Comparison of ENCODE assay signal across 8 cellular contexts in genomic region chr2:227717687-227718567, GRCh38. TPM values are rescaled to one million over a fixed set of nuclear protein-coding genes. Genes with fewer than 3 reads are reported as not detected.
A peak's percentile ranks its signal among the peaks of the same experiment; 100 is the strongest.
DNase-seq lines count a peak whose midpoint lies in the region; ATAC-seq and TF ChIP-seq lines count a peak whose summit lies in the region.

SLC19A3 (minus strand) TSS chr2:227718028; CDS start chr2:227702318, 15,710 bp downstream.

- H3K27ac Mint-ChIP-seq in MCF 10A (ENCODE audit: low read depth, unreplicated experiment): no peak within 1 kb of the TSS

- H2AFZ ChIP-seq in IMR-90 (replicated peaks; ENCODE audit: low read length, poor library complexity): peak within 1 kb of the TSS; percentile 80

- no peak within 1 kb of the TSS for H3K4ac ChIP-seq in IMR-90 (ENCODE audit: low read depth, low read length)

- no peak within 1 kb of the TSS for H4K91ac ChIP-seq in IMR-90 (ENCODE audit: insufficient read depth, low read depth, low read length)

- H3K36me3 ChIP-seq in IMR-90 (ENCODE audit: control insufficient read depth, insufficient read depth, low read length) (no peaks in the 10 kb centered on the region), iPS DF 6.9 (ENCODE audit: control insufficient read depth, insufficient read depth, low read length) (no peaks in the 10 kb centered on the region)

- no peaks in the 10 kb centered on the region for H3K9me3 Mint-ChIP-seq in MCF 10A (ENCODE audit: unreplicated experiment)

- H3K9me3 ChIP-seq in IMR-90 (ENCODE audit: control insufficient read depth, insufficient read depth, low read length): no peaks in the 10 kb centered on the region
- H3K9me3 ChIP-seq in iPS DF 6.9 (ENCODE audit: control insufficient read depth, insufficient read depth, low read length): no peaks in the 10 kb centered on the region

- ATAC-seq in IMR-90 (ENCODE audit: low read depth) (peak; percentile 97), HG03442 (IDR thresholded peaks at IDR 0.05; ENCODE audit: unreplicated experiment) (no peak), HG02852 (IDR thresholded peaks at IDR 0.05; ENCODE audit: unreplicated experiment) (no peak)

- no peak within 1 kb of the TSS for H2AK9ac ChIP-seq in IMR-90 (replicated peaks; ENCODE audit: low read depth, low read length, poor library complexity)

- CTCF ChIA-PET in IMR-90 (lab: Yijun Ruan, JAX) (no interaction called here), MCF 10A (lab: Yijun Ruan, JAX) (no interaction called here)

- no peaks in the 10 kb centered on the region for H3K4me1 ChIP-seq in IMR-90 (ENCODE audit: control insufficient read depth, insufficient read depth, low read length)
- H3K4me1 ChIP-seq in iPS DF 6.9 (ENCODE audit: control insufficient read depth, insufficient read depth, low read length): 0 out of 2 replicates have a peak, but pooled peaks cover 2% of the 10 kb centered on the region

- no peak within 1 kb of the TSS for H2BK15ac ChIP-seq in IMR-90 (ENCODE audit: low read depth, low read length)

- intact Hi-C loops in IMR-90 (cut with micrococcal nuclease) (loop anchor here (1.0 kb wide), 1 partner anchor 313 kb away; no protein-coding TSS in a partner anchor), MCF 10A (cut with micrococcal nuclease) (no loop called here)

- TF ChIP-seq CTCF in IMR-90 (conservative IDR thresholded peaks at IDR 0.05; ENCODE audit: low read depth, low read length): no peak
- TF ChIP-seq CTCF in MCF 10A (IDR thresholded peaks at IDR 0.05; ENCODE audit: unreplicated experiment): no peak

- POLR2A ChIA-PET in IMR-90 (lab: Charles Lee; ENCODE audit: unreplicated experiment): no interaction called here
- POLR2A ChIA-PET in MCF 10A (lab: Yijun Ruan, JAX): no interaction called here

- no peaks in the 10 kb centered on the region for H3K36me3 Mint-ChIP-seq in MCF 10A (ENCODE audit: insufficient read depth, unreplicated experiment)

- peak within 1 kb of the TSS; percentile 93 for H3K4me2 ChIP-seq in IMR-90 (ENCODE audit: low read depth, low read length)

- H3K27ac ChIP-seq in IMR-90 (ENCODE audit: insufficient read depth, low read length) (no peak within 1 kb of the TSS), iPS DF 6.9 (ENCODE audit: low read length) (no peak within 1 kb of the TSS)

- no peaks in the 10 kb centered on the region for H4K20me1 ChIP-seq in IMR-90 (ENCODE audit: insufficient read depth, low read length)

- H3K18ac ChIP-seq in IMR-90 (ENCODE audit: low read depth, low read length): no peak within 1 kb of the TSS

- no peak within 1 kb of the TSS for H4K8ac ChIP-seq in IMR-90 (ENCODE audit: low read depth in 2 of 2, low read length in 2 of 2)

- WGBS in IMR-90 (ENCODE audit: extremely low coverage in 2 of 2, insufficient read length in 1 of 2), 2 experiments: 0% methylated on average over 11 of the region's 35 CpGs; no CpG with 5 or more reads in 1 of the 2 experiments
- no CpG with 5 or more reads among the region's 35 CpGs for WGBS in iPS DF 6.9 (ENCODE audit: insufficient coverage, insufficient read length)

- DNase-seq in COLO668 (lab: John Stamatoyannopoulos, UW; ENCODE audit: unreplicated experiment) (peak; percentile 54), IMR-90 (peak; percentile 50), MCF 10A (ENCODE audit: unreplicated experiment) (peak; percentile 45), iPS DF 6.9 (ENCODE audit: low read depth, low spot score) (peak; percentile 50), putamen (ENCODE audit: low spot score) (peak; percentile 79), NCI-H2196 (lab: John Stamatoyannopoulos, UW; ENCODE audit: unreplicated experiment) (no peak)

- no peak within 1 kb of the TSS for H3K23ac ChIP-seq in IMR-90 (ENCODE audit: low read depth, low read length)

- H3K4me1 Mint-ChIP-seq in MCF 10A (ENCODE audit: insufficient read depth, unreplicated experiment): no peaks in the 10 kb centered on the region

- H4K5ac ChIP-seq in IMR-90 (ENCODE audit: low read depth, low read length): no peak within 1 kb of the TSS

- H2BK20ac ChIP-seq in IMR-90 (ENCODE audit: low read depth, low read length): no peak within 1 kb of the TSS

- no peak within 1 kb of the TSS for H2BK120ac ChIP-seq in IMR-90 (ENCODE audit: low read depth, low read length)

- no peak within 1 kb of the TSS for H3K14ac ChIP-seq in IMR-90 (replicated peaks; ENCODE audit: low read depth, low read length)

- dilution Hi-C loops in IMR-90 (cut with HindIII; ENCODE audit: low sequenced_read_pairs, unreplicated experiment): no loop called here

- no peak within 1 kb of the TSS for H3K9ac ChIP-seq in IMR-90 (ENCODE audit: low read depth, low read length)

- BruUV-seq in IMR-90 (replicated peaks; lab: Mats Ljungman, UMichigan): no TSS peak
- no TSS peak for BruUV-seq in MCF 10A (replicated peaks; lab: Mats Ljungman, UMichigan)

- peaks cover 2% of the 10 kb centered on the region; the same call in 1 of the 2 replicates for H3K27me3 ChIP-seq in IMR-90 (ENCODE audit: control insufficient read depth, insufficient read depth, low read length)
- no peaks in the 10 kb centered on the region for H3K27me3 ChIP-seq in iPS DF 6.9 (ENCODE audit: control insufficient read depth, insufficient read depth, low read length)

- no peak within 1 kb of the TSS for H3K56ac ChIP-seq in IMR-90 (ENCODE audit: extremely low read depth, insufficient read depth, low read length)

- H3K9me1 ChIP-seq in IMR-90 (ENCODE audit: insufficient read depth, low read length): no peaks in the 10 kb centered on the region

- H3K27me3 Mint-ChIP-seq in MCF 10A (ENCODE audit: insufficient read depth, unreplicated experiment): peaks cover 12% of the 10 kb centered on the region

- no peak for TF ChIP-seq RAD21 in IMR-90 (IDR thresholded peaks at IDR 0.05; ENCODE audit: low read length)

- no peak for TF ChIP-seq POLR2A in IMR-90 (IDR thresholded peaks at IDR 0.05; ENCODE audit: low read depth, low read length)

- in situ Hi-C loops in IMR-90 (cut with MboI; ENCODE audit: low sequenced_read_pairs): no loop called here

- no peak within 1 kb of the TSS for H2BK5ac ChIP-seq in IMR-90 (ENCODE audit: low read depth, low read length, poor library complexity, severe bottlenecking)

- no peak within 1 kb of the TSS for H3K4me3 Mint-ChIP-seq in MCF 10A (ENCODE audit: unreplicated experiment)

- H3K79me1 ChIP-seq in IMR-90 (ENCODE audit: low read depth in 1 of 2, low read length in 2 of 2): no peaks in the 10 kb centered on the region

- peak within 1 kb of the TSS; percentile 45 for H3K4me3 ChIP-seq in IMR-90 (ENCODE audit: insufficient read depth, low read depth, low read length)
- H3K4me3 ChIP-seq in iPS DF 6.9 (ENCODE audit: low read length): peak within 1 kb of the TSS; percentile 25; the same call in 1 of the 2 replicates

- no peak within 1 kb of the TSS for H2AK5ac ChIP-seq in IMR-90 (ENCODE audit: low read depth, low read length)

TF ChIP-seq in IMR-90, 13 proteins besides CTCF, POLR2A, EP300 and RAD21:
- TF ChIP-seq MAZ (IDR thresholded peaks at IDR 0.05; ENCODE audit: borderline replicate concordance, low read depth, low read length) (no peak), RFX5 (IDR thresholded peaks at IDR 0.05; ENCODE audit: low read depth, low read length) (no peak), CHD1 (IDR thresholded peaks at IDR 0.05; ENCODE audit: low read depth, low read length) (no peak), MXI1 (IDR thresholded peaks at IDR 0.05; ENCODE audit: borderline replicate concordance, low read depth, low read length) (no peak), MAFK (IDR thresholded peaks at IDR 0.05; ENCODE audit: low read depth, low read length) (no peak), FOS (IDR thresholded peaks at IDR 0.05; ENCODE audit: low read depth, low read length) (no peak), ELK1 (IDR thresholded peaks at IDR 0.05; ENCODE audit: borderline replicate concordance, low read depth, low read length) (no peak), SMC3 (IDR thresholded peaks at IDR 0.05; ENCODE audit: low read depth, low read length) (no peak), USF2 (IDR thresholded peaks at IDR 0.05; ENCODE audit: low read depth, low read length) (no peak), BHLHE40 (IDR thresholded peaks at IDR 0.05; ENCODE audit: low read depth, low read length) (no peak), RCOR1 (IDR thresholded peaks at IDR 0.05; ENCODE audit: insufficient replicate concordance, low read length) (no peak), NFE2L2 (IDR thresholded peaks at IDR 0.05; ENCODE audit: low read depth, low read length) (no peak), CEBPB (IDR thresholded peaks at IDR 0.05; ENCODE audit: low read depth, low read length) (no peak)
TF ChIP-seq in IMR-90: peak in this region for 0.

RNA-seq across cellular contexts. Expression of gene SLC19A3, which starts in this region (rescaled TPM):
- total RNA-seq in IMR-90 (2012; rRNA removed): under 0.01 TPM in 1 of 2 replicates, not detected in the other
- polyA plus RNA-seq in IMR-90 (2012; rRNA removed): not detected in 2 replicates
- not detected in 2 replicates for polyA plus RNA-seq in IMR-90 (2012; cell fraction: cytosol; rRNA removed)
- 0.15 TPM in 1 of 2 replicates, not detected in the other for polyA plus RNA-seq in IMR-90 (2012; cell fraction: nucleus; rRNA removed; ENCODE audit: low replicate concordance)
- total RNA-seq in MCF 10A (2022): not detected in 2 replicates

Comparison
In these comparisons a context has a peak if more than half of its experiments do, and no peak if none do; other contexts are left out.
1. Peak in DNase-seq, ATAC-seq, H3K4me3 ChIP-seq and H3K4me2 ChIP-seq in IMR-90; RNA of the gene not detected or under 1 TPM.
2. Peak in DNase-seq in MCF 10A; RNA of the gene not detected or under 1 TPM.